In the genomic region with DNA sequence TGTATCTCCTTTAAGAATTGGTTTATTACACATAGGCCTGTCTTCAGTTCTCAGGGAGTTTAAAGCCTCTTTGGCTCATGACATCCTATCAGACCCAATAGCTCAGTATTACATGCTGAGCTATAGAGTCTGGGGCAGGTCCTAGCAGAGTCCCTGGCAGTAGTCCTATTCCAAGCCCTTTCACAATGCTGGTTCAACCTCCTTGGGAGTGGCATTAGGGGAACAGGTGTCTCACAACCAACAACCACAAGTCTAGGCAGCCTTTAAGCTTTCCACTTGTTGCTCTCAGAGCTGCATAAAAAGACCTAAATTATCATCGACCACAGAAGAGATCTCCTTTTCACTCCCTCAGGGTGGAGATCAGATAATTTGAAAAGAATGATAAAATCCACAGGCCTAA, we compare ENCODE assay signal across 33 cellular contexts. TPM values are rescaled to one million over a fixed set of nuclear protein-coding genes. Genes with fewer than 3 reads are reported as not detected.
"Had no signal": no experiment of that assay in that cellular context is flagged by ENCODE, and none has a peak within 500 bp of the region (broad histone marks: within the 10 kb centered on the region; RNA-seq: fewer than 3 reads in every experiment).

No MANE protein-coding gene starts in this region.

- H3K36me3 ChIP-seq: ascending aorta, heart left ventricle, lower lobe of right lung, thyroid gland, upper lobe of right lung, WERI-Rb-1 had no signal

- H3K9me3 Mint-ChIP-seq: activated naive CD4-positive, alpha-beta T cell treated with anti-CD3 and anti-CD28 coated beads, Interleukin-2, amount 10 ng/mL, durations not matched to agents 7 days and 5 days; activated naive CD8-positive, alpha-beta T cell treated with anti-CD3 and anti-CD28 coated beads, Interleukin-2, amount 10 ng/mL, durations not matched to agents 7 days and 5 days; activated T-helper 1 cell treated with anti-CD3 and anti-CD28 coated beads, Interleukin-12 subunit alpha, Interleukin-12 subunit beta, Interleukin-2, Interleukin-4 antibody, amounts not matched to agents 30 ng/mL and 10 ng/mL and 1 ng/mL, durations not matched to agents 14 hours and 24 hours and 36 hours; natural killer cell treated with Interleukin-12 subunit alpha and Interleukin-12 subunit beta and Interleukin-15 and Interleukin-18, amount 100 ng/mL, for 72 hours; stimulated activated memory B cell treated with anti-CD40 and anti-IgM and Interleukin-4, amounts not matched to agents 10 μg/mL and 1 μg/mL and 100 μg/mL, for 72 hours; stimulated activated naive CD8-positive, alpha-beta T cell treated with anti-CD3 and anti-CD28 coated beads, Interleukin-15, amount 100 ng/mL, for 72 hours had no signal

- H3K4me2 ChIP-seq: smooth muscle cell had no signal

- H3K27me3 Mint-ChIP-seq: stimulated activated memory B cell treated with anti-CD40 and anti-IgM and Interleukin-4, amounts not matched to agents 10 μg/mL and 1 μg/mL and 100 μg/mL, for 72 hours had no signal

- H3K4me1 Mint-ChIP-seq: activated naive CD4-positive, alpha-beta T cell treated with anti-CD3 and anti-CD28 coated beads, Interleukin-2, amount 10 ng/mL, durations not matched to agents 7 days and 5 days; activated naive CD8-positive, alpha-beta T cell treated with anti-CD3 and anti-CD28 coated beads, Interleukin-2, amount 10 ng/mL, durations not matched to agents 7 days and 5 days; brain; stimulated activated naive CD8-positive, alpha-beta T cell treated with anti-CD3 and anti-CD28 coated beads, Interleukin-15, amount 100 ng/mL, for 72 hours had no signal

- H3K36me3 Mint-ChIP-seq: activated naive CD4-positive, alpha-beta T cell treated with anti-CD3 and anti-CD28 coated beads, Interleukin-2, amount 10 ng/mL, durations not matched to agents 7 days and 5 days; activated naive CD8-positive, alpha-beta T cell treated with anti-CD3 and anti-CD28 coated beads, Interleukin-2, amount 10 ng/mL, durations not matched to agents 7 days and 5 days; brain; natural killer cell treated with Interleukin-12 subunit alpha and Interleukin-12 subunit beta and Interleukin-15 and Interleukin-18, amount 100 ng/mL, for 72 hours; stimulated activated memory B cell treated with anti-CD40 and anti-IgM and Interleukin-4, amounts not matched to agents 10 μg/mL and 1 μg/mL and 100 μg/mL, for 72 hours had no signal

- DNase-seq: activated CD4-positive, alpha-beta T cell treated with anti-CD3 and anti-CD28 coated beads for 48 hours; activated CD4-positive, alpha-beta T cell treated with anti-CD3 and anti-CD28 coated beads, Interleukin-2, amount 50 U/mL, for 48 hours; activated CD8-positive, alpha-beta memory T cell treated with anti-CD3 and anti-CD28 coated beads, Interleukin-2, amount 50 U/mL, for 4 hours; activated gamma-delta T cell; activated naive CD4-positive, alpha-beta T cell treated with anti-CD3 and anti-CD28 coated beads, Interleukin-2, amount 10 ng/mL, durations not matched to agents 7 days and 5 days; activated naive CD8-positive, alpha-beta T cell treated with anti-CD3 and anti-CD28 coated beads, Interleukin-2, amount 10 ng/mL, durations not matched to agents 7 days and 5 days; activated T-cell treated with anti-CD3 and anti-CD28 coated beads, Interleukin-2, amount 50 U/mL, for 1 hour; caudate nucleus; endodermal cell; kidney glomerular epithelial cell; lower lobe of right lung; mesendoderm; stimulated activated CD4-positive, alpha-beta T cell treated with anti-CD3 and anti-CD28 coated beads, Interleukin-1b, Interleukin-23, amount 100 ng/mL, for 48 hours; stimulated activated CD4-positive, alpha-beta T cell treated with anti-CD3 and anti-CD28 coated beads, Interleukin-4, amount 100 ng/mL, for 4 hours; stimulated activated CD8-positive, alpha-beta memory T cell treated with anti-CD3 and anti-CD28 coated beads, Interleukin-4, amount 100 ng/mL, for 48 hours; stimulated activated naive CD8-positive, alpha-beta T cell treated with anti-CD3 and anti-CD28 coated beads, Interleukin-15, amount 100 ng/mL, for 72 hours; T-helper 17 cell; T1000; thyroid gland; upper lobe of right lung; WERI-Rb-1 had no signal

- H3K4me3 Mint-ChIP-seq: activated naive CD4-positive, alpha-beta T cell treated with anti-CD3 and anti-CD28 coated beads, Interleukin-2, amount 10 ng/mL, durations not matched to agents 7 days and 5 days; activated naive CD8-positive, alpha-beta T cell treated with anti-CD3 and anti-CD28 coated beads, Interleukin-2, amount 10 ng/mL, durations not matched to agents 7 days and 5 days; activated T-helper 1 cell treated with anti-CD3 and anti-CD28 coated beads, Interleukin-12 subunit alpha, Interleukin-12 subunit beta, Interleukin-2, Interleukin-4 antibody, amounts not matched to agents 30 ng/mL and 10 ng/mL and 1 ng/mL, durations not matched to agents 14 hours and 24 hours and 36 hours; brain; endodermal cell; natural killer cell treated with Interleukin-12 subunit alpha and Interleukin-12 subunit beta and Interleukin-15 and Interleukin-18, amount 100 ng/mL, for 72 hours; stimulated activated memory B cell treated with anti-CD40 and anti-IgM and Interleukin-4, amounts not matched to agents 10 μg/mL and 1 μg/mL and 100 μg/mL, for 72 hours; stimulated activated naive CD8-positive, alpha-beta T cell treated with anti-CD3 and anti-CD28 coated beads, Interleukin-15, amount 100 ng/mL, for 72 hours; T-helper 17 cell had no signal

- H3K27ac Mint-ChIP-seq: activated naive CD4-positive, alpha-beta T cell treated with anti-CD3 and anti-CD28 coated beads, Interleukin-2, amount 10 ng/mL, durations not matched to agents 7 days and 5 days; activated naive CD8-positive, alpha-beta T cell treated with anti-CD3 and anti-CD28 coated beads, Interleukin-2, amount 10 ng/mL, durations not matched to agents 7 days and 5 days; activated T-helper 1 cell treated with anti-CD3 and anti-CD28 coated beads, Interleukin-12 subunit alpha, Interleukin-12 subunit beta, Interleukin-2, Interleukin-4 antibody, amounts not matched to agents 30 ng/mL and 10 ng/mL and 1 ng/mL, durations not matched to agents 14 hours and 24 hours and 36 hours; brain; endodermal cell; natural killer cell treated with Interleukin-12 subunit alpha and Interleukin-12 subunit beta and Interleukin-15 and Interleukin-18, amount 100 ng/mL, for 72 hours; stimulated activated memory B cell treated with anti-CD40 and anti-IgM and Interleukin-4, amounts not matched to agents 10 μg/mL and 1 μg/mL and 100 μg/mL, for 72 hours; stimulated activated naive CD8-positive, alpha-beta T cell treated with anti-CD3 and anti-CD28 coated beads, Interleukin-15, amount 100 ng/mL, for 72 hours; T-helper 17 cell had no signal

- ATAC-seq: activated CD4-positive, CD25-positive, alpha-beta regulatory T cell treated with anti-CD3 and anti-CD28 coated beads, Interleukin-2, amount 50 U/mL, for 24 hours; left lobe of liver; lower lobe of right lung; natural killer cell treated with Interleukin-12 subunit alpha and Interleukin-12 subunit beta and Interleukin-15 and Interleukin-18, amount 100 ng/mL, for 72 hours; sciatic nerve; stimulated activated memory B cell treated with anti-CD40 and anti-IgM and Interleukin-4, amounts not matched to agents 10 μg/mL and 1 μg/mL and 100 μg/mL, for 72 hours; stimulated activated naive CD8-positive, alpha-beta T cell treated with anti-CD3 and anti-CD28 coated beads, Interleukin-15, amount 100 ng/mL, for 72 hours; T-helper 17 cell; upper lobe of right lung had no signal

- H3K27ac ChIP-seq: ascending aorta, lower lobe of right lung, thyroid gland, upper lobe of right lung, WERI-Rb-1 had no signal

- H3K27me3 ChIP-seq: ascending aorta, thyroid gland, upper lobe of right lung had no signal

- H3K4me3 ChIP-seq: ascending aorta, heart left ventricle, lower lobe of right lung, smooth muscle cell, thyroid gland, upper lobe of right lung had no signal

- H3K4me1 ChIP-seq: ascending aorta, lower lobe of right lung, thyroid gland, upper lobe of right lung had no signal

- H3K9me3 ChIP-seq: ascending aorta, heart left ventricle, lower lobe of right lung, thyroid gland, upper lobe of right lung had no signal

RNA-seq across cellular contexts. Expression of gene C2CD4B, which starts 22.8 kb away (rescaled TPM):
- total RNA-seq: activated naive CD8-positive, alpha-beta T cell treated with anti-CD3 and anti-CD28 coated beads, Interleukin-2, amount 10 ng/mL, durations not matched to agents 7 days and 5 days; fibroblast of lung; fibroblast of villous mesenchyme; natural killer cell treated with Interleukin-12 subunit alpha and Interleukin-12 subunit beta and Interleukin-15 and Interleukin-18, amount 100 ng/mL, for 72 hours had no signal
- polyA plus RNA-seq: fibroblast of lung had no signal
